10 cellular contexts compared by ENCODE assay signal in genomic region chr11:128297111-128297651, GRCh38.
DNase-seq lines count a peak whose midpoint lies in the region; ATAC-seq and TF ChIP-seq lines count a peak whose summit lies in the region.
"Had no signal": no experiment of that assay in that cellular context is flagged by ENCODE, and none has a peak within 500 bp of the region (broad histone marks: within the 10 kb centered on the region; RNA-seq: fewer than 3 reads in every experiment).

No MANE protein-coding gene starts in this region.

- peak overlapping the region; percentile 96 to 100 (median 100) for H3K27ac Mint-ChIP-seq in CD4-positive, CD25-positive, alpha-beta regulatory T cell

- H3K27ac ChIP-seq in CD4-positive, CD25-positive, alpha-beta regulatory T cell (ENCODE audit: insufficient read depth, low read length, poor library complexity, severe bottlenecking): peak overlapping the region; percentile 98
- peak overlapping the region; percentile 79 for H3K27ac ChIP-seq in left ventricle myocardium inferior (replicated peaks)
- H3K27ac ChIP-seq: brain microvascular endothelial cell had no signal

- no peak for TF ChIP-seq CTCF in left ventricle myocardium inferior (IDR thresholded peaks at IDR 0.05; ENCODE audit: borderline replicate concordance)

- peak in 1 of 3 donors; percentile 9 for DNase-seq in CD4-positive, CD25-positive, alpha-beta regulatory T cell
- DNase-seq in NCI-H748 (lab: John Stamatoyannopoulos, UW; ENCODE audit: unreplicated experiment): peak; percentile 100
- DNase-seq in left ventricle myocardium inferior: no peak
- no peak for DNase-seq in GM19240 (ENCODE audit: insufficient read length, low spot score)
- DNase-seq in NCI-H2171 treated with DMSO at 0.1 percent for 48 hours (lab: John Stamatoyannopoulos, UW): no peak
- DNase-seq: brain microvascular endothelial cell had no signal

- H3K36me3 Mint-ChIP-seq in CD4-positive, CD25-positive, alpha-beta regulatory T cell: no peaks in the 10 kb centered on the region

- no peaks in the 10 kb centered on the region for H3K9me3 Mint-ChIP-seq in CD4-positive, CD25-positive, alpha-beta regulatory T cell
- H3K9me3 Mint-ChIP-seq: neural crest cell had no signal

- H3K4me3 Mint-ChIP-seq in CD4-positive, CD25-positive, alpha-beta regulatory T cell: peak overlapping the region; percentile 75 to 92 (median 84)
- H3K4me3 Mint-ChIP-seq: neural crest cell had no signal

- peaks cover 37 to 98% (median 76%) of the 10 kb centered on the region in 4 donors for H3K4me1 Mint-ChIP-seq in CD4-positive, CD25-positive, alpha-beta regulatory T cell

- no peaks in the 10 kb centered on the region for H3K9me3 ChIP-seq in CD4-positive, CD25-positive, alpha-beta regulatory T cell (ENCODE audit: control insufficient read depth in 2 of 2, low read length in 2 of 2)
- H3K9me3 ChIP-seq in left ventricle myocardium inferior (replicated peaks): no peaks in the 10 kb centered on the region

- H3K27me3 ChIP-seq in CD4-positive, CD25-positive, alpha-beta regulatory T cell (ENCODE audit: control insufficient read depth, insufficient read depth, low read length): no peaks in the 10 kb centered on the region
- no peaks in the 10 kb centered on the region for H3K27me3 ChIP-seq in left ventricle myocardium inferior (ENCODE audit: low read depth)
- H3K27me3 ChIP-seq: brain microvascular endothelial cell had no signal

- H3K4me3 ChIP-seq in CD4-positive, CD25-positive, alpha-beta regulatory T cell (ENCODE audit: low read depth, low read length): peak overlapping the region; percentile 91
- H3K4me3 ChIP-seq in left ventricle myocardium inferior: no peak overlapping the region

- H3K27me3 Mint-ChIP-seq in CD4-positive, CD25-positive, alpha-beta regulatory T cell: peaks cover 5% of the 10 kb centered on the region

- ATAC-seq in CD4-positive, CD25-positive, alpha-beta regulatory T cell (ENCODE audit: low read depth in 2 of 2): peak in 1 of 2 donors; percentile 29
- ATAC-seq in GM18519 (IDR thresholded peaks at IDR 0.05; ENCODE audit: low FRiP score, unreplicated experiment): peak; percentile 31
- ATAC-seq in HG02588 (IDR thresholded peaks at IDR 0.05; ENCODE audit: unreplicated experiment): no peak
- no peak for ATAC-seq in HG03342 (IDR thresholded peaks at IDR 0.05; ENCODE audit: unreplicated experiment)

- intact Hi-C loops in left ventricle myocardium inferior (cut with micrococcal nuclease): loop anchor here (10.0 kb wide), 1 partner anchor 258 kb away; no protein-coding TSS in a partner anchor

- H3K4me1 ChIP-seq in CD4-positive, CD25-positive, alpha-beta regulatory T cell (ENCODE audit: control insufficient read depth, insufficient read depth, low read length, poor library complexity, severe bottlenecking): peaks cover 98% of the 10 kb centered on the region
- H3K4me1 ChIP-seq in left ventricle myocardium inferior: peaks cover 66% of the 10 kb centered on the region

- H3K36me3 ChIP-seq in CD4-positive, CD25-positive, alpha-beta regulatory T cell (ENCODE audit: control insufficient read depth, insufficient read depth, low read length): no peaks in the 10 kb centered on the region
- H3K36me3 ChIP-seq in left ventricle myocardium inferior: no peaks in the 10 kb centered on the region
- H3K36me3 ChIP-seq: brain microvascular endothelial cell had no signal
